ENCODE assay signal across 11 cellular contexts in the genomic region with DNA sequence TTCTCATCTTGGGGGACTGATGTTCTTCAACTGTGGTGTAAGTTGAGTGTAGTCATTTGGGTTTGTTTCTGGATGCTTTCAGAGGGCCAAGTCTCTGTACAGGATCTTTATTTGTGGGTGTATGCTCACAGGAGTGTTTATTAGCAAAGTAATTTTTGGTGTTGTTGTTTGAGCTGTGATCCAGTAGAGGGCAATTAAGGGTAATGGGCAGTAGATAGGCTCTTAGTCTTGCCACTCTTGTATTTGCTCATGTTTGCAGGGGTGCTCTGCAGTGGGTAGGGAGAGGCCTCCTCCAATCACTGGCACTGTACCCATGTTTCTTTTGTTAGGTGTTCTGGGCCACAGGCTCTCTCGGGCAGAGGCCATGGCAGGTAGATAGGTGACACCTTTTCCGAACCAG. TPM values are rescaled to one million over a fixed set of nuclear protein-coding genes. Genes with fewer than 3 reads are reported as not detected.
A peak's percentile ranks its signal among the peaks of the same experiment; 100 is the strongest.
DNase-seq lines count a peak whose midpoint lies in the region; ATAC-seq and TF ChIP-seq lines count a peak whose summit lies in the region.
"Had no signal": no experiment of that assay in that cellular context is flagged by ENCODE, and none has a peak within 500 bp of the region (broad histone marks: within the 10 kb centered on the region; RNA-seq: fewer than 3 reads in every experiment).

No MANE protein-coding gene starts in this region.

- no peak for TF ChIP-seq EP300 in tibial nerve (IDR thresholded peaks at IDR 0.05)

- 0 out of 2 replicates have a peak, but pooled peaks have one; percentile 18 for TF ChIP-seq CTCF in A673 (conservative IDR thresholded peaks at IDR 0.05; ENCODE audit: low read depth, low read length)
- peak; percentile 38 for TF ChIP-seq CTCF in cardiac fibroblast (IDR thresholded peaks at IDR 0.05; ENCODE audit: low read depth, low read length)
- TF ChIP-seq CTCF in Caco-2 (IDR thresholded peaks at IDR 0.05; ENCODE audit: insufficient read depth in 1 of 2, low read depth in 1 of 2, low read length in 1 of 2, severe bottlenecking in 1 of 2, unreplicated experiment in 1 of 2): no peak
- no peak for TF ChIP-seq CTCF in tibial nerve (IDR thresholded peaks at IDR 0.05)

- POLR2A ChIA-PET in A673 (lab: Charles Lee; ENCODE audit: low non-redundant PET): no interaction called here
- POLR2A ChIA-PET in Caco-2 (lab: Charles Lee): no interaction called here

- no peak overlapping the region for H3K4me3 Mint-ChIP-seq in Caco-2 (ENCODE audit: unreplicated experiment)

- ATAC-seq in GM18868 (IDR thresholded peaks at IDR 0.05; ENCODE audit: unreplicated experiment) (peak; percentile 53), HG03565 (IDR thresholded peaks at IDR 0.05; ENCODE audit: unreplicated experiment) (peak; percentile 43)

- H3K4me1 ChIP-seq in A673 (ENCODE audit: insufficient read depth, low read length, poor library complexity, severe bottlenecking): peaks cover 15% of the 10 kb centered on the region
- H3K4me1 ChIP-seq in Caco-2: peaks cover 27% of the 10 kb centered on the region
- H3K4me1 ChIP-seq in tibial nerve: peaks cover 0 to 24% (median 0%) of the 10 kb centered on the region in 4 donors

- H3K27ac Mint-ChIP-seq in Caco-2 (ENCODE audit: unreplicated experiment): no peak overlapping the region

- H3K9me3 Mint-ChIP-seq in Caco-2 (ENCODE audit: unreplicated experiment): no peaks in the 10 kb centered on the region

- H3K36me3 ChIP-seq in A673 (ENCODE audit: insufficient read depth, low read length, poor library complexity, severe bottlenecking) (no peaks in the 10 kb centered on the region), Caco-2 (ENCODE audit: control insufficient read depth, insufficient read depth, low read length) (no peaks in the 10 kb centered on the region), tibial nerve (peaks cover 0 to 27% (median 0%) of the 10 kb centered on the region in 3 donors)
- H3K36me3 ChIP-seq: BLaER1, neutrophil had no signal

- H3K4me3 ChIP-seq in A673 (ENCODE audit: low read depth, low read length, poor library complexity, severe bottlenecking) (no peak overlapping the region), cardiac fibroblast (replicated peaks in 1 of 2; ENCODE audit: low read depth in 2 of 2, low read length in 2 of 2) (no peak overlapping the region), Caco-2 (ENCODE audit: low read depth, low read length) (no peak overlapping the region), tibial nerve (no peak overlapping the region)
- H3K4me3 ChIP-seq: BLaER1 had no signal

- H3K27ac ChIP-seq in A673 (ENCODE audit: low read depth, low read length, poor library complexity, severe bottlenecking) (no peak overlapping the region), tibial nerve (no peak overlapping the region)
- H3K27ac ChIP-seq: BLaER1, neutrophil had no signal

- WGBS in tibial nerve, 2 donors: 94 to 100% methylated on average over 2 of the region's 2 CpGs

- CTCF ChIA-PET in A673 (lab: Charles Lee): no interaction called here
- CTCF ChIA-PET in Caco-2 (lab: Charles Lee): no interaction called here

- H3K27me3 Mint-ChIP-seq in Caco-2 (ENCODE audit: insufficient read depth, unreplicated experiment): no peaks in the 10 kb centered on the region

- no peaks in the 10 kb centered on the region for H3K9me3 ChIP-seq in A673 (ENCODE audit: low read depth, low read length, poor library complexity, severe bottlenecking)
- H3K9me3 ChIP-seq in Caco-2: peaks cover 3% of the 10 kb centered on the region
- no peaks in the 10 kb centered on the region for H3K9me3 ChIP-seq in tibial nerve
- H3K9me3 ChIP-seq: BLaER1, neutrophil had no signal

- peaks cover under 1% of the 10 kb centered on the region for H3K4me1 Mint-ChIP-seq in Caco-2 (ENCODE audit: low read depth, unreplicated experiment)

- H3K27me3 ChIP-seq in A673 (replicated peaks; ENCODE audit: insufficient read depth, low read depth, low read length, poor library complexity) (no peaks in the 10 kb centered on the region), Caco-2 (replicated peaks; ENCODE audit: control insufficient read depth, insufficient read depth, low read length) (no peaks in the 10 kb centered on the region), tibial nerve (no peaks in the 10 kb centered on the region)
- H3K27me3 ChIP-seq: BLaER1, neutrophil had no signal

- DNase-seq in A673 (ENCODE audit: low spot score): no peak
- peak in 1 of 2 donors; percentile 34 for DNase-seq in cardiac fibroblast (ENCODE audit: low read depth in 2 of 2)
- no peak for DNase-seq in Caco-2
- no peak for DNase-seq in NCI-H748 treated with DMSO at 0.1 percent for 48 hours (lab: John Stamatoyannopoulos, UW)
- DNase-seq in tibial nerve (ENCODE audit: low spot score in 2 of 2): no peak
- no peak for DNase-seq in NOMO-1 treated with DMSO at 0.1 percent for 48 hours (lab: John Stamatoyannopoulos, UW; ENCODE audit: unreplicated experiment)
- DNase-seq: NCI-H146 had no signal

- BruUV-seq in A673 (replicated peaks; lab: Mats Ljungman, UMichigan): no TSS peak
- BruUV-seq in Caco-2 (replicated peaks; lab: Mats Ljungman, UMichigan): no TSS peak

- intact Hi-C loops in A673 (cut with micrococcal nuclease; ENCODE audit: unreplicated experiment): loop anchor here (10.0 kb wide), 1 partner anchor 1282 kb away; no protein-coding TSS in a partner anchor
- intact Hi-C loops in Caco-2 (cut with micrococcal nuclease; ENCODE audit: unreplicated experiment): no loop called here

- no peak for TF ChIP-seq POLR2A in tibial nerve (IDR thresholded peaks at IDR 0.05)

- H3K36me3 Mint-ChIP-seq in Caco-2 (ENCODE audit: insufficient read depth, unreplicated experiment): no peaks in the 10 kb centered on the region

RNA-seq across cellular contexts. Expression of a gene that starts 45.9 kb away (rescaled TPM):
- 0.69 and 0.92 TPM in 2 replicates for total RNA-seq in A673 (2021)
- total RNA-seq in Caco-2 (2022): 13.6 and 19.3 TPM in 2 replicates
- total RNA-seq in tibial nerve: 1 to 10 TPM; 3.7 to 6.1 (median 5.4) TPM

Comparison
In these comparisons a context has a peak if more than half of its experiments do, and no peak if none do; other contexts are left out.
1. CTCF ChIP-seq: peak in A673 (single experiment) and cardiac fibroblast (single experiment); none in Caco-2 (0 of 2) and tibial nerve (0 of 5).